Comparison of ENCODE assay signal across 34 cellular contexts in genomic region chr3:19769694-19770093, GRCh38.
DNase-seq lines count a peak whose midpoint lies in the region; ATAC-seq and TF ChIP-seq lines count a peak whose summit lies in the region.
"Had no signal": no experiment of that assay in that cellular context is flagged by ENCODE, and none has a peak within 500 bp of the region (broad histone marks: within the 10 kb centered on the region; RNA-seq: fewer than 3 reads in every experiment).

No MANE protein-coding gene starts in this region.

- no peaks in the 10 kb centered on the region for H3K4me1 ChIP-seq in testis
- H3K4me1 ChIP-seq: Peyer's patch had no signal

- H3K27me3 Mint-ChIP-seq in stimulated activated memory B cell treated with anti-CD40 and anti-IgM and Interleukin-4, amounts not matched to agents 10 μg/mL and 1 μg/mL and 100 μg/mL, for 72 hours: no peaks in the 10 kb centered on the region
- H3K27me3 Mint-ChIP-seq: activated CD4-positive, alpha-beta memory T cell treated with anti-CD3 and anti-CD28 coated beads, Interleukin-2, amount 10 ng/mL, durations not matched to agents 7 days and 5 days; CD4-positive, alpha-beta T cell; stimulated activated naive CD8-positive, alpha-beta T cell treated with anti-CD3 and anti-CD28 coated beads, Interleukin-15, Interleukin-2, amounts not matched to agents 100 ng/mL and 50 ng/mL, for 24 hours had no signal

- no peak for DNase-seq in NCI-H1417 (lab: John Stamatoyannopoulos, UW)
- DNase-seq in testis: no peak
- DNase-seq: activated CD4-positive, alpha-beta memory T cell treated with anti-CD3 and anti-CD28 coated beads, Interleukin-2, amount 10 ng/mL, durations not matched to agents 7 days and 5 days; activated CD4-positive, alpha-beta T cell treated with anti-CD3 and anti-CD28 coated beads for 1 hour; activated naive CD4-positive, alpha-beta T cell treated with anti-CD3 and anti-CD28 coated beads for 36 hours; caudate nucleus; CD4-positive, alpha-beta T cell; cortex of kidney; erythroblast; GOT3; hypothalamus; immature natural killer cell; KBM-7; left cardiac atrium; naive thymus-derived CD4-positive, alpha-beta T cell; NCI-H1105; NCI-H2029 treated with DMSO at 0.1 percent for 48 hours; NCI-H526 treated with DMSO at 0.1 percent for 48 hours; Peyer's patch; right cardiac atrium; SHP77 treated with DMSO at 0.1 percent for 48 hours; stimulated activated CD4-positive, alpha-beta T cell treated with anti-CD3 and anti-CD28 coated beads, Interleukin-1b, Interleukin-23, amount 100 ng/mL, for 48 hours; T-helper 2 cell had no signal

- no peaks in the 10 kb centered on the region for H3K9me3 Mint-ChIP-seq in stimulated activated memory B cell treated with anti-CD40 and anti-IgM and Interleukin-4, amounts not matched to agents 10 μg/mL and 1 μg/mL and 100 μg/mL, for 72 hours
- H3K9me3 Mint-ChIP-seq: activated CD4-positive, alpha-beta memory T cell treated with anti-CD3 and anti-CD28 coated beads, Interleukin-2, amount 10 ng/mL, durations not matched to agents 7 days and 5 days; activated naive CD4-positive, alpha-beta T cell treated with anti-CD3 and anti-CD28 coated beads for 36 hours; CD4-positive, alpha-beta T cell; stimulated activated naive CD8-positive, alpha-beta T cell treated with anti-CD3 and anti-CD28 coated beads, Interleukin-15, Interleukin-2, amounts not matched to agents 100 ng/mL and 50 ng/mL, for 24 hours had no signal

- no peak for TF ChIP-seq POLR2A in testis (IDR thresholded peaks at IDR 0.05)

- TF ChIP-seq CTCF in testis (IDR thresholded peaks at IDR 0.05): no peak

- no peak overlapping the region for H3K4me3 ChIP-seq in testis
- H3K4me3 ChIP-seq: lung, Peyer's patch, smooth muscle cell, thoracic aorta had no signal

- no peaks in the 10 kb centered on the region for H3K27me3 ChIP-seq in testis
- H3K27me3 ChIP-seq: neutrophil, Peyer's patch had no signal

- no peak overlapping the region for H3K27ac Mint-ChIP-seq in stimulated activated memory B cell treated with anti-CD40 and anti-IgM and Interleukin-4, amounts not matched to agents 10 μg/mL and 1 μg/mL and 100 μg/mL, for 72 hours
- H3K27ac Mint-ChIP-seq: activated CD4-positive, alpha-beta memory T cell treated with anti-CD3 and anti-CD28 coated beads, Interleukin-2, amount 10 ng/mL, durations not matched to agents 7 days and 5 days; activated naive CD4-positive, alpha-beta T cell treated with anti-CD3 and anti-CD28 coated beads for 36 hours; CD4-positive, alpha-beta T cell; immature natural killer cell; naive thymus-derived CD4-positive, alpha-beta T cell; stimulated activated naive CD8-positive, alpha-beta T cell treated with anti-CD3 and anti-CD28 coated beads, Interleukin-15, Interleukin-2, amounts not matched to agents 100 ng/mL and 50 ng/mL, for 24 hours had no signal

- no peaks in the 10 kb centered on the region for H3K36me3 Mint-ChIP-seq in stimulated activated memory B cell treated with anti-CD40 and anti-IgM and Interleukin-4, amounts not matched to agents 10 μg/mL and 1 μg/mL and 100 μg/mL, for 72 hours
- H3K36me3 Mint-ChIP-seq: immature natural killer cell; naive thymus-derived CD4-positive, alpha-beta T cell had no signal

- no peak overlapping the region for H3K4me3 Mint-ChIP-seq in stimulated activated memory B cell treated with anti-CD40 and anti-IgM and Interleukin-4, amounts not matched to agents 10 μg/mL and 1 μg/mL and 100 μg/mL, for 72 hours
- H3K4me3 Mint-ChIP-seq: activated CD4-positive, alpha-beta memory T cell treated with anti-CD3 and anti-CD28 coated beads, Interleukin-2, amount 10 ng/mL, durations not matched to agents 7 days and 5 days; activated naive CD4-positive, alpha-beta T cell treated with anti-CD3 and anti-CD28 coated beads for 36 hours; CD4-positive, alpha-beta T cell; immature natural killer cell; naive thymus-derived CD4-positive, alpha-beta T cell; stimulated activated naive CD8-positive, alpha-beta T cell treated with anti-CD3 and anti-CD28 coated beads, Interleukin-15, Interleukin-2, amounts not matched to agents 100 ng/mL and 50 ng/mL, for 24 hours had no signal

- no peak overlapping the region for H3K27ac ChIP-seq in testis
- H3K27ac ChIP-seq: HL-60, neutrophil, Peyer's patch, thoracic aorta had no signal

- H3K36me3 ChIP-seq in testis (ENCODE audit: low read depth, missing control alignments): no peaks in the 10 kb centered on the region
- H3K36me3 ChIP-seq: neutrophil, Peyer's patch, thoracic aorta had no signal

- ATAC-seq in GM18858 (IDR thresholded peaks at IDR 0.05; ENCODE audit: unreplicated experiment) (peak; percentile 63), GM21526 (IDR thresholded peaks at IDR 0.05; ENCODE audit: low FRiP score, unreplicated experiment) (peak; percentile 72), HG03159 (IDR thresholded peaks at IDR 0.05; ENCODE audit: unreplicated experiment) (peak; percentile 66), GM19397 (IDR thresholded peaks at IDR 0.05; ENCODE audit: unreplicated experiment) (no peak)
- ATAC-seq in stimulated activated memory B cell treated with anti-CD40 and anti-IgM and Interleukin-4, amounts not matched to agents 10 μg/mL and 1 μg/mL and 100 μg/mL, for 72 hours: peak; percentile 68
- ATAC-seq: left cardiac atrium; naive thymus-derived CD4-positive, alpha-beta T cell; right cardiac atrium had no signal

- no peaks in the 10 kb centered on the region for H3K4me1 Mint-ChIP-seq in stimulated activated memory B cell treated with anti-CD40 and anti-IgM and Interleukin-4, amounts not matched to agents 10 μg/mL and 1 μg/mL and 100 μg/mL, for 72 hours
- H3K4me1 Mint-ChIP-seq: activated CD4-positive, alpha-beta memory T cell treated with anti-CD3 and anti-CD28 coated beads, Interleukin-2, amount 10 ng/mL, durations not matched to agents 7 days and 5 days; immature natural killer cell; naive thymus-derived CD4-positive, alpha-beta T cell had no signal

- WGBS in testis, 2 donors: 78 to 79% methylated on average over 4 of the region's 4 CpGs

- no peaks in the 10 kb centered on the region for H3K9me3 ChIP-seq in testis
- H3K9me3 ChIP-seq: neutrophil, Peyer's patch, thoracic aorta had no signal

- intact Hi-C loops in testis (cut with DNase I; ENCODE audit: low total_unique reads): no loop called here
